ENCODE assay signal across 18 cellular contexts in genomic region chr3:144187531-144188230, GRCh38.
DNase-seq lines count a peak whose midpoint lies in the region; ATAC-seq, FAIRE-seq and TF ChIP-seq lines count a peak whose summit lies in the region.
"Had no signal": no experiment of that assay in that cellular context is flagged by ENCODE, and none has a peak within 500 bp of the region (broad histone marks: within the 10 kb centered on the region; RNA-seq: fewer than 3 reads in every experiment).

No MANE protein-coding gene starts in this region.

- no peak overlapping the region for H3K4me3 ChIP-seq in astrocyte (ENCODE audit: insufficient read depth, low read depth, low read length)
- H3K4me3 ChIP-seq: A549, heart left ventricle, PC-9, transverse colon had no signal

- FAIRE-seq in astrocyte (lab: Jason Lieb, UNC) = no peak
- FAIRE-seq: A549 had no signal

- H3K4me1 ChIP-seq in astrocyte (ENCODE audit: insufficient read depth, low read length) = no peaks in the 10 kb centered on the region
- H3K4me1 ChIP-seq: A549, heart left ventricle, transverse colon had no signal

- no peaks in the 10 kb centered on the region for H3K36me3 Mint-ChIP-seq in activated CD4-positive, alpha-beta T cell treated with anti-CD3 and anti-CD28 coated beads for 36 hours (ENCODE audit: low read depth)
- H3K36me3 Mint-ChIP-seq in astrocyte (ENCODE audit: low read depth, unreplicated experiment) = no peaks in the 10 kb centered on the region

- peak; percentile 39 for ATAC-seq in activated CD4-positive, alpha-beta T cell treated with anti-CD3 and anti-CD28 coated beads for 36 hours
- no peak for ATAC-seq in GM19035 (IDR thresholded peaks at IDR 0.05; ENCODE audit: unreplicated experiment)
- ATAC-seq: A549, heart left ventricle, T-cell had no signal

- no peak overlapping the region for H3K27ac Mint-ChIP-seq in activated CD4-positive, alpha-beta T cell treated with anti-CD3 and anti-CD28 coated beads for 36 hours
- peak overlapping the region; percentile 28 for H3K27ac Mint-ChIP-seq in astrocyte (ENCODE audit: unreplicated experiment)
- H3K27ac Mint-ChIP-seq: T-cell had no signal

- H3K9me3 Mint-ChIP-seq in activated CD4-positive, alpha-beta T cell treated with anti-CD3 and anti-CD28 coated beads for 36 hours (ENCODE audit: low read depth) = peaks cover 5% of the 10 kb centered on the region
- H3K9me3 Mint-ChIP-seq in astrocyte (ENCODE audit: unreplicated experiment) = peaks cover 3% of the 10 kb centered on the region

- H3K9me3 ChIP-seq in astrocyte (ENCODE audit: insufficient read depth, low read depth, low read length) = no peaks in the 10 kb centered on the region
- H3K9me3 ChIP-seq: A549, transverse colon had no signal

- no peak overlapping the region for H3K9ac ChIP-seq in astrocyte (ENCODE audit: low read length)

- CTCF ChIA-PET in activated CD4-positive, alpha-beta T cell treated with anti-CD3 and anti-CD28 coated beads for 36 hours (lab: Charles Lee) = no interaction called here

- no peaks in the 10 kb centered on the region for H3K36me3 ChIP-seq in astrocyte (ENCODE audit: insufficient read depth, low read length)
- H3K36me3 ChIP-seq: heart left ventricle, transverse colon had no signal

- no peaks in the 10 kb centered on the region for H3K27me3 ChIP-seq in astrocyte (ENCODE audit: insufficient read depth, low read length)
- H3K27me3 ChIP-seq: heart left ventricle, transverse colon had no signal

- H3K4me1 Mint-ChIP-seq in activated CD4-positive, alpha-beta T cell treated with anti-CD3 and anti-CD28 coated beads for 36 hours = peaks cover 7% of the 10 kb centered on the region
- H3K4me1 Mint-ChIP-seq in astrocyte (ENCODE audit: low read depth, unreplicated experiment) = peaks cover 16% of the 10 kb centered on the region

- H3K79me2 ChIP-seq in astrocyte (ENCODE audit: insufficient read depth, low read length) = no peaks in the 10 kb centered on the region

- no peaks in the 10 kb centered on the region for H4K20me1 ChIP-seq in astrocyte (ENCODE audit: insufficient read depth, low read length)

- H3K4me2 ChIP-seq in astrocyte (ENCODE audit: low read length) = no peak overlapping the region
- H3K4me2 ChIP-seq: A549, PC-9 had no signal

- peak; percentile 7 for DNase-seq in activated CD4-positive, alpha-beta T cell treated with anti-CD3 and anti-CD28 coated beads for 36 hours
- DNase-seq in activated CD4-positive, alpha-beta T cell treated with anti-CD3 and anti-CD28 coated beads, Interleukin-2, amount 50 U/mL, for 48 hours = no peak
- peak; percentile 16 for DNase-seq in NCI-H1105 (lab: John Stamatoyannopoulos, UW)
- peak; percentile 76 for DNase-seq in astrocyte (ENCODE audit: low read depth)
- peak; percentile 30 for DNase-seq in renal cortical epithelial cell (ENCODE audit: low read depth)
- DNase-seq in caudate nucleus (lab: John Stamatoyannopoulos, UW) = no peak
- no peak for DNase-seq in DMS53 (lab: John Stamatoyannopoulos, UW)
- DNase-seq: activated CD4-positive, CD25-positive, alpha-beta regulatory T cell treated with anti-CD3 and anti-CD28 coated beads, Interleukin-2, amount 50 U/mL, for 72 hours; DMS79 treated with DMSO at 0.1 percent for 48 hours; heart left ventricle; Karpas-422; kidney glomerular epithelial cell; PC-9; posterior cingulate gyrus; T-cell; transverse colon had no signal

- H2AFZ ChIP-seq in astrocyte (ENCODE audit: low read depth, low read length) = no peak overlapping the region
- H2AFZ ChIP-seq: PC-9 had no signal

- H3K27ac ChIP-seq in astrocyte (ENCODE audit: low read depth, low read length) = no peak overlapping the region
- no peak overlapping the region for H3K27ac ChIP-seq in caudate nucleus (ENCODE audit: low read depth, low read length)
- H3K27ac ChIP-seq: A549, heart left ventricle, PC-9, transverse colon had no signal

- no peak for TF ChIP-seq CTCF in astrocyte (IDR thresholded peaks at IDR 0.05; ENCODE audit: insufficient read depth, low read depth, low read length)

- POLR2A ChIA-PET in activated CD4-positive, alpha-beta T cell treated with anti-CD3 and anti-CD28 coated beads for 36 hours (lab: Charles Lee) = no interaction called here

- H3K27me3 Mint-ChIP-seq in activated CD4-positive, alpha-beta T cell treated with anti-CD3 and anti-CD28 coated beads for 36 hours = no peaks in the 10 kb centered on the region
- H3K27me3 Mint-ChIP-seq in astrocyte (ENCODE audit: low read depth, unreplicated experiment) = no peaks in the 10 kb centered on the region
- H3K27me3 Mint-ChIP-seq: T-cell had no signal

- intact Hi-C loops in activated CD4-positive, alpha-beta T cell treated with anti-CD3 and anti-CD28 coated beads for 36 hours (cut with DNase I, micrococcal nuclease) = no loop called here

- H3K4me3 Mint-ChIP-seq in activated CD4-positive, alpha-beta T cell treated with anti-CD3 and anti-CD28 coated beads for 36 hours = no peak overlapping the region
- no peak overlapping the region for H3K4me3 Mint-ChIP-seq in astrocyte (ENCODE audit: unreplicated experiment)
- H3K4me3 Mint-ChIP-seq: T-cell had no signal

Comparison
In these comparisons a context has a peak if more than half of its experiments do, and no peak if none do; other contexts are left out.
1. DNase-seq: peak in activated CD4-positive, alpha-beta T cell treated with anti-CD3 and anti-CD28 coated beads for 36 hours (single experiment), NCI-H1105 (single experiment), astrocyte (single experiment) and renal cortical epithelial cell (single experiment); none in activated CD4-positive, alpha-beta T cell treated with anti-CD3 and anti-CD28 coated beads, Interleukin-2, amount 50 U/mL, for 48 hours (0 of 2), caudate nucleus (0 of 61) and DMS53 (single experiment).